ENCODE assay signal across 17 cellular contexts in genomic region chr17:43927936-43928328, GRCh38. TPM values are rescaled to one million over a fixed set of nuclear protein-coding genes. Genes with fewer than 3 reads are reported as not detected.
DNase-seq lines count a peak whose midpoint lies in the region; ATAC-seq and TF ChIP-seq lines count a peak whose summit lies in the region.
"Not testable (repeated sequence)": the region's sequence is repeated elsewhere in the genome, so short reads cannot be mapped to it uniquely, and the experiment has no call there.
"Had no signal": no experiment of that assay in that cellular context is flagged by ENCODE, and none has a peak within 500 bp of the region (broad histone marks: within the 10 kb centered on the region; RNA-seq: fewer than 3 reads in every experiment).

No MANE protein-coding gene starts in this region.

- POLR2A ChIA-PET in activated CD8-positive, alpha-beta T cell treated with anti-CD3 and anti-CD28 coated beads for 36 hours (lab: Charles Lee), result interaction anchor here (1.0 kb wide), 1 partner anchor 81 kb away, joined by 3 read pairs; no protein-coding TSS in a partner anchor

- peak overlapping the region; percentile 44 for H3K4me3 Mint-ChIP-seq in HFFc6
- H3K4me3 Mint-ChIP-seq in T-helper 1 cell treated with Interleukin-12 subunit alpha and Interleukin-12 subunit beta and Interleukin-4 antibody, amounts not matched to agents 30 μg/mL and 1 μg/mL, for 36 hours, result peak overlapping the region; percentile 71
- H3K4me3 Mint-ChIP-seq in activated CD8-positive, alpha-beta T cell treated with anti-CD3 and anti-CD28 coated beads for 36 hours, result peak overlapping the region; percentile 70
- peak overlapping the region; percentile 32 for H3K4me3 Mint-ChIP-seq in endodermal cell
- peak overlapping the region; percentile 21 to 88 (median 78) for H3K4me3 Mint-ChIP-seq in naive B cell

- ATAC-seq in activated CD8-positive, alpha-beta T cell treated with anti-CD3 and anti-CD28 coated beads for 36 hours, result peak; percentile 79
- peak; percentile 82 to 90 for ATAC-seq in activated naive CD4-positive, alpha-beta T cell treated with anti-CD3 and anti-CD28 coated beads, Interleukin-2, amount 50 U/mL, for 72 hours
- ATAC-seq in naive B cell (ENCODE audit: low read depth in 2 of 2), result peak; percentile 61 to 64

- H3K27me3 Mint-ChIP-seq in HFFc6 (ENCODE audit: insufficient read depth) (peaks cover 57% of the 10 kb centered on the region), endodermal cell (ENCODE audit: insufficient read depth) (peaks cover 51% of the 10 kb centered on the region), naive B cell (peaks cover 34 to 77% (median 48%) of the 10 kb centered on the region in 3 donors)
- H3K27me3 Mint-ChIP-seq in T-helper 1 cell treated with Interleukin-12 subunit alpha and Interleukin-12 subunit beta and Interleukin-4 antibody, amounts not matched to agents 30 μg/mL and 1 μg/mL, for 36 hours (ENCODE audit: low read depth), result peaks cover 20% of the 10 kb centered on the region
- not testable (repeated sequence) for H3K27me3 Mint-ChIP-seq in activated CD8-positive, alpha-beta T cell treated with anti-CD3 and anti-CD28 coated beads for 36 hours

- H3K27ac Mint-ChIP-seq in HFFc6, endodermal cell: not testable (repeated sequence)
- H3K27ac Mint-ChIP-seq in T-helper 1 cell treated with Interleukin-12 subunit alpha and Interleukin-12 subunit beta and Interleukin-4 antibody, amounts not matched to agents 30 μg/mL and 1 μg/mL, for 36 hours, result peak overlapping the region; percentile 74
- peak overlapping the region; percentile 69 for H3K27ac Mint-ChIP-seq in activated CD8-positive, alpha-beta T cell treated with anti-CD3 and anti-CD28 coated beads for 36 hours
- H3K27ac Mint-ChIP-seq in activated naive CD4-positive, alpha-beta T cell treated with anti-CD3 and anti-CD28 coated beads, Interleukin-2, amount 50 U/mL, for 72 hours, result peak overlapping the region; percentile 70 to 77
- peak overlapping the region in 2 of 6 donors; percentile 24 to 68 for H3K27ac Mint-ChIP-seq in naive B cell

- not testable (repeated sequence) for H3K36me3 ChIP-seq in endodermal cell (ENCODE audit: control insufficient read depth, insufficient read depth, low read length); skeletal muscle satellite cell (ENCODE audit: insufficient read depth, low read length)

- H3K4me1 Mint-ChIP-seq in HFFc6 (ENCODE audit: low read depth) (peaks cover 12% of the 10 kb centered on the region), naive B cell (peaks cover 12 to 20% (median 13%) of the 10 kb centered on the region in 3 donors)
- peaks cover 16% of the 10 kb centered on the region for H3K4me1 Mint-ChIP-seq in T-helper 1 cell treated with Interleukin-12 subunit alpha and Interleukin-12 subunit beta and Interleukin-4 antibody, amounts not matched to agents 30 μg/mL and 1 μg/mL, for 36 hours (ENCODE audit: low read depth)
- H3K4me1 Mint-ChIP-seq in activated CD8-positive, alpha-beta T cell treated with anti-CD3 and anti-CD28 coated beads for 36 hours (ENCODE audit: low read depth), result peaks cover 26% of the 10 kb centered on the region
- H3K4me1 Mint-ChIP-seq in endodermal cell, result not testable (repeated sequence)

- not testable (repeated sequence) for H3K4me3 ChIP-seq in endodermal cell (ENCODE audit: low read length); skeletal muscle satellite cell (ENCODE audit: low read length)

- intact Hi-C loops in activated CD8-positive, alpha-beta T cell treated with anti-CD3 and anti-CD28 coated beads for 36 hours (cut with micrococcal nuclease), result not testable (repeated sequence)

- TF ChIP-seq CTCF in HFFc6 (IDR thresholded peaks at IDR 0.05); activated CD8-positive, alpha-beta T cell treated with anti-CD3 and anti-CD28 coated beads for 36 hours (IDR thresholded peaks at IDR 0.05); endodermal cell (conservative IDR thresholded peaks at IDR 0.05): not testable (repeated sequence)

- H3K9me3 Mint-ChIP-seq in HFFc6; T-helper 1 cell treated with Interleukin-12 subunit alpha and Interleukin-12 subunit beta and Interleukin-4 antibody, amounts not matched to agents 30 μg/mL and 1 μg/mL, for 36 hours; activated CD8-positive, alpha-beta T cell treated with anti-CD3 and anti-CD28 coated beads for 36 hours; activated naive CD4-positive, alpha-beta T cell treated with anti-CD3 and anti-CD28 coated beads, Interleukin-2, amount 50 U/mL, for 72 hours; endodermal cell; naive B cell: not testable (repeated sequence)

- not testable (repeated sequence) for H3K4me1 ChIP-seq in endodermal cell (ENCODE audit: control insufficient read depth, insufficient read depth, low read length); skeletal muscle satellite cell (ENCODE audit: control insufficient read depth, insufficient read depth, low read length)

- CTCF ChIA-PET in activated CD8-positive, alpha-beta T cell treated with anti-CD3 and anti-CD28 coated beads for 36 hours (lab: Charles Lee), result interaction anchor here (0.8 to 1.4 kb wide), 4 partner anchors 10 to 113 kb away, joined by 3 to 5 read pairs (median 3); no protein-coding TSS in a partner anchor

- H3K27me3 ChIP-seq in endodermal cell (ENCODE audit: control insufficient read depth, insufficient read depth, low read length, poor library complexity, severe bottlenecking), result peaks cover 41% of the 10 kb centered on the region
- peaks cover 79% of the 10 kb centered on the region for H3K27me3 ChIP-seq in skeletal muscle satellite cell (ENCODE audit: control insufficient read depth, insufficient read depth, low read length)

- H3K4me2 ChIP-seq in skeletal muscle satellite cell (ENCODE audit: low read length), result peak overlapping the region; percentile 49

- 26% methylated on average over 4 of the region's 5 CpGs; no CpG with 5 or more reads in 1 of the 2 experiments for WGBS in endodermal cell (ENCODE audit: insufficient coverage in 1 of 2, insufficient read length in 1 of 2), 2 experiments

- H3K36me3 Mint-ChIP-seq in HFFc6 (ENCODE audit: low read depth); T-helper 1 cell treated with Interleukin-12 subunit alpha and Interleukin-12 subunit beta and Interleukin-4 antibody, amounts not matched to agents 30 μg/mL and 1 μg/mL, for 36 hours (ENCODE audit: low read depth); activated CD8-positive, alpha-beta T cell treated with anti-CD3 and anti-CD28 coated beads for 36 hours (ENCODE audit: low read depth); activated naive CD4-positive, alpha-beta T cell treated with anti-CD3 and anti-CD28 coated beads, Interleukin-2, amount 50 U/mL, for 72 hours; endodermal cell (ENCODE audit: low read depth); naive B cell: not testable (repeated sequence)

- not testable (repeated sequence) for H3K9me3 ChIP-seq in endodermal cell (ENCODE audit: control insufficient read depth, low read length); skeletal muscle satellite cell (replicated peaks; ENCODE audit: low read length)

- not testable (repeated sequence) for DNase-seq in HFFc6; activated CD8-positive, alpha-beta T cell treated with anti-CD3 and anti-CD28 coated beads for 36 hours; activated naive CD4-positive, alpha-beta T cell treated with anti-CD3 and anti-CD28 coated beads, Interleukin-2, amount 50 U/mL, for 72 hours (ENCODE audit: low spot score in 2 of 2); endodermal cell; naive B cell

- H3K9ac ChIP-seq in endodermal cell (ENCODE audit: extremely low read depth, low read length, poor library complexity, severe bottlenecking); skeletal muscle satellite cell (ENCODE audit: low read depth, low read length): not testable (repeated sequence)

- not testable (repeated sequence) for H3K27ac ChIP-seq in endodermal cell (ENCODE audit: low read depth, low read length)

RNA-seq across cellular contexts. Expression of gene PPY, which starts 14.3 kb away (rescaled TPM):
- total RNA-seq in HFFc6 (2021; fragmentation: NEBNext Ultra II Directional; extraction: Animal tissue kit (Norgen Biotek cat#: 25700)), result not detected
- total RNA-seq in activated CD8-positive, alpha-beta T cell treated with anti-CD3 and anti-CD28 coated beads for 36 hours, result not detected
- not detected for total RNA-seq in activated naive CD4-positive, alpha-beta T cell treated with anti-CD3 and anti-CD28 coated beads, Interleukin-2, amount 50 U/mL, for 72 hours
- not detected for total RNA-seq in endodermal cell
- polyA plus RNA-seq in endodermal cell (2013, experiment 1 of 2), result not detected
- not detected for polyA plus RNA-seq in endodermal cell (2013, experiment 2 of 2)
- polyA plus RNA-seq in naive B cell (ENCODE audit: low read depth in 6 of 6), result not detected
- not detected in 2 replicates for total RNA-seq in skeletal muscle satellite cell (2012; rRNA removed)
- total RNA-seq: cardiac muscle cell, fibroblast of lung, G401, HT1080, kidney, lung, NCI-H460, omental fat pad, Right ventricle myocardium superior, tibial nerve had no signal
- polyA plus RNA-seq: cardiac muscle cell, fibroblast of lung, lung had no signal

RNA-seq across cellular contexts. Expression of gene MPP2, which starts 20.6 kb away (rescaled TPM):
- total RNA-seq in HFFc6 (2021; fragmentation: NEBNext Ultra II Directional; extraction: Animal tissue kit (Norgen Biotek cat#: 25700)), result 1 to 10 TPM in 3 of 6 experiments, under 1 TPM in 3; 0.62 to 1.3 (median 1.0) TPM
- total RNA-seq in activated CD8-positive, alpha-beta T cell treated with anti-CD3 and anti-CD28 coated beads for 36 hours, result 1 to 10 TPM; 6.0 TPM
- total RNA-seq in activated naive CD4-positive, alpha-beta T cell treated with anti-CD3 and anti-CD28 coated beads, Interleukin-2, amount 50 U/mL, for 72 hours, result 1 to 10 TPM; 4.6 to 6.0 TPM
- 10 to 100 TPM; 16.2 to 18.3 TPM for total RNA-seq in endodermal cell
- 19.7 TPM for polyA plus RNA-seq in endodermal cell (2013, experiment 1 of 2)
- 18.1 TPM for polyA plus RNA-seq in endodermal cell (2013, experiment 2 of 2)
- polyA plus RNA-seq in naive B cell (ENCODE audit: low read depth in 6 of 6), result under 1 TPM in 1 of 6 donors, not detected in 5; 0.18 TPM
- total RNA-seq in skeletal muscle satellite cell (2012; rRNA removed), result 2.3 and 3.3 TPM in 2 replicates

RNA-seq across cellular contexts. Expression of gene PYY, which starts 25.8 kb away (rescaled TPM):
- total RNA-seq in HFFc6 (2021; fragmentation: NEBNext Ultra II Directional; extraction: Animal tissue kit (Norgen Biotek cat#: 25700)), result under 1 TPM in 1 of 6 experiments, not detected in 5; 0.43 TPM
- under 1 TPM in 1 of 2 experiments, not detected in 1; 0.29 TPM for total RNA-seq in activated CD8-positive, alpha-beta T cell treated with anti-CD3 and anti-CD28 coated beads for 36 hours
- not detected for total RNA-seq in activated naive CD4-positive, alpha-beta T cell treated with anti-CD3 and anti-CD28 coated beads, Interleukin-2, amount 50 U/mL, for 72 hours
- 1 to 10 TPM; 1.3 to 1.4 TPM for total RNA-seq in endodermal cell
- not detected for polyA plus RNA-seq in endodermal cell (2013, experiment 1 of 2)
- not detected for polyA plus RNA-seq in endodermal cell (2013, experiment 2 of 2)
- not detected for polyA plus RNA-seq in naive B cell (ENCODE audit: low read depth in 6 of 6)
- total RNA-seq in skeletal muscle satellite cell (2012; rRNA removed), result under 0.01 TPM in 1 of 2 replicates, not detected in the other
- total RNA-seq: cardiac muscle cell, G401, HT1080, kidney, NCI-H460, omental fat pad, Right ventricle myocardium superior had no signal
- polyA plus RNA-seq: cardiac muscle cell, fibroblast of lung had no signal
